In genomic region chr2:218074031-218074430, GRCh38 we compare ENCODE assay signal across 9 cellular contexts. TPM values are rescaled to one million over a fixed set of nuclear protein-coding genes. Genes with fewer than 3 reads are reported as not detected.
DNase-seq lines count a peak whose midpoint lies in the region; ATAC-seq, FAIRE-seq and TF ChIP-seq lines count a peak whose summit lies in the region.
"Had no signal": no experiment of that assay in that cellular context is flagged by ENCODE, and none has a peak within 500 bp of the region (broad histone marks: within the 10 kb centered on the region; RNA-seq: fewer than 3 reads in every experiment).

No MANE protein-coding gene starts in this region.

- no peak overlapping the region for H2BK120ac ChIP-seq in H1 (replicated peaks; ENCODE audit: low read depth, low read length)

- H3K9me3 ChIP-seq in A549 (no peaks in the 10 kb centered on the region), H1 (ENCODE audit: insufficient read depth in 2 of 2, low read depth in 1 of 2, low read length in 1 of 2) (no peaks in the 10 kb centered on the region)

- no peak overlapping the region for H3K14ac ChIP-seq in H1 (ENCODE audit: insufficient read length)

- no peak overlapping the region for H2BK5ac ChIP-seq in H1 (ENCODE audit: low read depth, low read length)

- H3K18ac ChIP-seq in H1 (ENCODE audit: extremely low read depth, low read length) = no peak overlapping the region

- H4K5ac ChIP-seq in H1 (ENCODE audit: insufficient read length, low read depth, low read length) = no peak overlapping the region

- H3K9ac ChIP-seq in H1 (replicated peaks in 1 of 4; ENCODE audit: extremely low read depth in 1 of 4, low read depth in 3 of 4, low read length in 3 of 4) = no peak overlapping the region

- no peaks in the 10 kb centered on the region for H3K23me2 ChIP-seq in H1 (ENCODE audit: low read depth, low read length)

- H3K4ac ChIP-seq in H1 (replicated peaks; ENCODE audit: insufficient read length, low read depth, low read length) = no peak overlapping the region

- no peaks in the 10 kb centered on the region; a peak in 1 of 7 replicates for H3K27me3 ChIP-seq in H1 (replicated peaks in 1 of 4; ENCODE audit: control insufficient read depth in 3 of 4, extremely low read depth in 1 of 4, insufficient read depth in 3 of 4, low read length in 3 of 4)

- H2BK12ac ChIP-seq in H1 (ENCODE audit: low read depth, low read length) = no peak overlapping the region

- intact Hi-C loops in posterior vena cava (cut with DNase I) = no loop called here

- no peak overlapping the region for H3K23ac ChIP-seq in H1 (ENCODE audit: insufficient read length)

- CTCF ChIA-PET in A549 (lab: Yijun Ruan, JAX) (interaction anchor here (0.6 to 16.7 kb wide), 10 partner anchors 9 to 291 kb away, joined by 3 to 177 read pairs (median 3); no protein-coding TSS in a partner anchor), H1 (lab: Charles Lee; ENCODE audit: partially characterized antibody) (interaction anchor here (0.6 to 4.6 kb wide), 29 partner anchors 7 to 295 kb away, joined by 3 to 19 read pairs (median 4); no protein-coding TSS in a partner anchor)

- no peak overlapping the region for H3K4me2 ChIP-seq in A549
- H3K4me2 ChIP-seq in H1 (ENCODE audit: insufficient read depth in 1 of 2, low read depth in 2 of 2, low read length in 2 of 2) = no peak overlapping the region

- TF ChIP-seq POLR2A in A549 (IDR thresholded peaks at IDR 0.05; ENCODE audit: low read length) (no peak), H1 (IDR thresholded peaks at IDR 0.05; ENCODE audit: control extremely low read depth in 1 of 2, low read depth in 2 of 2, low read length in 2 of 2) (no peak)

- no peaks in the 10 kb centered on the region for H3K36me3 ChIP-seq in H1 (ENCODE audit: control insufficient read depth in 2 of 4, insufficient read depth in 4 of 4, low read length in 3 of 4)

- TF ChIP-seq CTCF in A549 (IDR thresholded peaks at IDR 0.05) (peak; percentile 42), GM12875 (IDR thresholded peaks at IDR 0.05; ENCODE audit: borderline replicate concordance, insufficient read depth, low read depth, low read length) (peak; percentile 88), H1 (IDR thresholded peaks at IDR 0.05; ENCODE audit: control extremely low read depth in 1 of 3, insufficient read depth in 1 of 3, low read depth in 1 of 3, low read length in 3 of 3) (peak; percentile 67 to 79 (median 73))

- POLR2A ChIA-PET in A549 (lab: Yijun Ruan, JAX) = no interaction called here
- POLR2A ChIA-PET in H1 (lab: Charles Lee; ENCODE audit: partially characterized antibody) = no interaction called here

- no peak overlapping the region for H2AK5ac ChIP-seq in H1 (ENCODE audit: low read depth, low read length)

- TF ChIP-seq RAD21 in A549 (conservative IDR thresholded peaks at IDR 0.05 in 1 of 2, IDR thresholded peaks at IDR 0.05 in 1 of 2) (no peak), H1 (IDR thresholded peaks at IDR 0.05 in 1 of 2, conservative IDR thresholded peaks at IDR 0.05 in 1 of 2; ENCODE audit: low read depth in 2 of 2, low read length in 2 of 2) (peak; percentile 46 to 62)

- no peaks in the 10 kb centered on the region for H3K79me2 ChIP-seq in H1 (ENCODE audit: control insufficient read depth in 1 of 2, insufficient read depth in 2 of 2, low read length in 2 of 2)

- no peak for TF ChIP-seq EP300 in A549 (IDR thresholded peaks at IDR 0.05)
- no peak for TF ChIP-seq EP300 in H1 (IDR thresholded peaks at IDR 0.05; ENCODE audit: borderline replicate concordance in 1 of 2, low read depth in 2 of 2, low read length in 2 of 2)

- DNase-seq in A549 (ENCODE audit: low read depth in 1 of 2, low spot score in 1 of 2) = peak; percentile 26 to 32
- peak; percentile 34 for DNase-seq in NOMO-1 treated with dmso at 0.1 percent for 144 hours (lab: John Stamatoyannopoulos, UW; ENCODE audit: unreplicated experiment)
- DNase-seq in H1 (ENCODE audit: low read depth in 1 of 2, low spot score in 2 of 2) = peak; percentile 27 to 86
- peak; percentile 77 for DNase-seq in posterior vena cava (ENCODE audit: low spot score)
- DNase-seq in foreskin melanocyte = no peak
- no peak for DNase-seq in NCI-H187 (lab: John Stamatoyannopoulos, UW)
- DNase-seq in kidney glomerular epithelial cell (lab: John Stamatoyannopoulos, UW) = no peak

- H3K4me3 ChIP-seq in A549 (no peak overlapping the region), GM12875 (ENCODE audit: low read depth, low read length) (no peak overlapping the region), H1 (ENCODE audit: extremely low read depth in 1 of 4, insufficient read depth in 2 of 4, low read depth in 3 of 4, low read length in 4 of 4) (no peak overlapping the region)

- FAIRE-seq in A549 (lab: Jason Lieb, UNC) (no peak), H1 (lab: Jason Lieb, UNC) (no peak)

- H3K56ac ChIP-seq in H1 (replicated peaks; ENCODE audit: insufficient read length, low read depth, low read length) = no peak overlapping the region

- H4K91ac ChIP-seq in H1 (replicated peaks; ENCODE audit: insufficient read length, low read length) = no peak overlapping the region

- H3K27ac ChIP-seq in A549 (no peak overlapping the region), H1 (ENCODE audit: low read depth, low read length) (no peak overlapping the region)

- H3K4me1 ChIP-seq in A549 = no peaks in the 10 kb centered on the region
- H3K4me1 ChIP-seq in H1 (replicated peaks in 1 of 4; ENCODE audit: control insufficient read depth in 3 of 4, insufficient read depth in 4 of 4, low read length in 3 of 4) = peaks cover 0 to 7% (median under 1%) of the 10 kb centered on the region in 4 experiments; a peak in 3 of 7 replicates

- no peak overlapping the region for H2BK20ac ChIP-seq in H1 (ENCODE audit: low read length)

- H2AFZ ChIP-seq in H1 (ENCODE audit: low read length) = 0 out of 2 replicates have a peak overlapping the region, but pooled peaks have one; percentile 78

- no peaks in the 10 kb centered on the region for H3K79me1 ChIP-seq in H1 (ENCODE audit: low read depth, low read length)

- 26% methylated on average over 7 of the region's 7 CpGs for WGBS in A549 (ENCODE audit: missing lambda C conversion rate)
- WGBS in H1 (ENCODE audit: extremely low coverage in 1 of 2, insufficient coverage in 1 of 2, insufficient read length in 1 of 2, insufficient replicate concordance in 2 of 2, low coverage in 1 of 2, low lambda C conversion rate in 2 of 2, missing lambda C conversion rate in 1 of 2), 2 experiments = 57% methylated on average over 7 of the region's 7 CpGs; no CpG with 5 or more reads in 1 of the 2 experiments

- no peak overlapping the region for H4K8ac ChIP-seq in H1 (ENCODE audit: extremely low read depth, insufficient read depth, low read length)

- H4K20me1 ChIP-seq in H1 (replicated peaks in 1 of 2; ENCODE audit: control insufficient read depth in 1 of 2, insufficient read depth in 2 of 2, low read length in 2 of 2) = no peaks in the 10 kb centered on the region

- ATAC-seq in A549 = peak in 1 of 2 experiments; percentile 84; a peak in 3 of 6 replicates

- no peak overlapping the region for H2BK15ac ChIP-seq in H1 (ENCODE audit: low read length)

TF ChIP-seq in A549, 52 proteins besides CTCF, POLR2A, EP300 and RAD21 (continues in another document):
- no peak for TF ChIP-seq MAFK (IDR thresholded peaks at IDR 0.05; ENCODE audit: partially characterized antibody)
- no peak for TF ChIP-seq TFCP2L1 (CRISPR knock-in tag; IDR thresholded peaks at IDR 0.05)
- no peak for TF ChIP-seq NPAS2 (CRISPR knock-in tag; IDR thresholded peaks at IDR 0.05; ENCODE audit: borderline replicate concordance)
- no peak for TF ChIP-seq GATA3 (IDR thresholded peaks at IDR 0.05; ENCODE audit: borderline replicate concordance)
- no peak for TF ChIP-seq EHMT2 (IDR thresholded peaks at IDR 0.05; ENCODE audit: low read depth)

TF ChIP-seq in H1, 55 proteins besides CTCF, POLR2A, EP300 and RAD21 (continues in another document):
- TF ChIP-seq TCF12 (IDR thresholded peaks at IDR 0.05; ENCODE audit: low read depth, low read length) (no peak), SIN3A (conservative IDR thresholded peaks at IDR 0.05 in 1 of 2, IDR thresholded peaks at IDR 0.05 in 1 of 2; ENCODE audit: low read depth in 1 of 2, low read length in 2 of 2) (no peak), CHD2 (IDR thresholded peaks at IDR 0.05; ENCODE audit: low read length) (no peak), CBX5 (IDR thresholded peaks at IDR 0.05; ENCODE audit: low read depth, low read length) (no peak), SAP30 (IDR thresholded peaks at IDR 0.05; ENCODE audit: insufficient read depth, insufficient replicate concordance, low read length) (no peak), JUND (IDR thresholded peaks at IDR 0.05; ENCODE audit: low read length) (no peak)

RNA-seq across cellular contexts. Expression of gene RUFY4, which starts 5.0 kb away (rescaled TPM):
- polyA plus RNA-seq in A549 (2011; rRNA removed) (0.04 TPM in 1 of 2 replicates, not detected in the other), A549 (2017; fragmentation: RNase III; extraction: RNeasy Plus Mini Kit Qiagen cat#74134 plus additional on column Dnase treatment) (not detected in 3 replicates), H1 (2011; rRNA removed) (0.38 and 0.66 TPM in 2 replicates)
- polyA plus RNA-seq in A549 (2012; cell fraction: cytosol; rRNA removed) = not detected in 2 replicates
- polyA plus RNA-seq in A549 (2012; cell fraction: nucleus; rRNA removed) = 0.05 TPM in 1 of 2 replicates, not detected in the other
- polyA minus RNA-seq in A549 (2011; rRNA and poly(A)+ RNA removed) = not detected in 2 replicates
- total RNA-seq in H1 (2021; fragmentation: NEBNext Ultra II Directional; extraction: Animal tissue kit (Norgen Biotek cat#: 25700)) = 0.32 TPM in 1 of 2 replicates, not detected in the other
- polyA plus RNA-seq in H1 (2011; cell fraction: cytosol; rRNA removed) = 1.0 TPM
- 3.6 TPM for polyA plus RNA-seq in H1 (2011; cell fraction: nucleus; rRNA removed)
- polyA plus RNA-seq in H1 (2012, experiment 1 of 2) = 0.32 to 1.1 TPM (median 0.71 TPM) in 4 replicates
- polyA plus RNA-seq in H1 (2012, experiment 2 of 2) = not detected
- polyA plus RNA-seq in H1 (2013, experiment 1 of 2) = 0.30 TPM
- polyA plus RNA-seq in H1 (2013, experiment 2 of 2) = 0.11 TPM
- polyA minus RNA-seq in H1 (2011; rRNA and poly(A)+ RNA removed) = 0.51 and 1.2 TPM in 2 replicates
- polyA minus RNA-seq in H1 (2011; cell fraction: cytosol; rRNA and poly(A)+ RNA removed) = not detected
- polyA minus RNA-seq in H1 (2011; cell fraction: nucleus; rRNA and poly(A)+ RNA removed) = 1.5 TPM
- under 1 TPM in 1 of 2 donors, not detected in 1; 0.14 TPM for total RNA-seq in posterior vena cava
- total RNA-seq: dermis microvascular lymphatic vessel endothelial cell had no signal

RNA-seq across cellular contexts. Expression of gene CXCR2, which starts 51.8 kb away (rescaled TPM):
- polyA plus RNA-seq in A549 (2011; rRNA removed) = 0.08 TPM in 1 of 2 replicates, not detected in the other
- not detected in 2 replicates for polyA plus RNA-seq in A549 (2012; cell fraction: cytosol; rRNA removed)
- polyA plus RNA-seq in A549 (2012; cell fraction: nucleus; rRNA removed) = not detected in 2 replicates
- not detected in 3 replicates for polyA plus RNA-seq in A549 (2017; fragmentation: RNase III; extraction: RNeasy Plus Mini Kit Qiagen cat#74134 plus additional on column Dnase treatment)
- polyA minus RNA-seq in A549 (2011; rRNA and poly(A)+ RNA removed) = not detected in 2 replicates
- 0.63 and 1.6 TPM in 2 replicates for total RNA-seq in H1 (2021; fragmentation: NEBNext Ultra II Directional; extraction: Animal tissue kit (Norgen Biotek cat#: 25700))
- 1.4 and 2.2 TPM in 2 replicates for polyA plus RNA-seq in H1 (2011; rRNA removed)
- 1.5 TPM for polyA plus RNA-seq in H1 (2011; cell fraction: cytosol; rRNA removed)
- polyA plus RNA-seq in H1 (2011; cell fraction: nucleus; rRNA removed) = 1.3 TPM
- 1.3 to 2.2 TPM (median 1.5 TPM) in 4 replicates for polyA plus RNA-seq in H1 (2012, experiment 1 of 2)
- 0.60 TPM for polyA plus RNA-seq in H1 (2012, experiment 2 of 2)
- 1.2 TPM for polyA plus RNA-seq in H1 (2013, experiment 1 of 2)
- 1.6 TPM for polyA plus RNA-seq in H1 (2013, experiment 2 of 2)
- polyA minus RNA-seq in H1 (2011; rRNA and poly(A)+ RNA removed) = 1.3 and 2.5 TPM in 2 replicates
- polyA minus RNA-seq in H1 (2011; cell fraction: cytosol; rRNA and poly(A)+ RNA removed) = 1.8 TPM
- 1.2 TPM for polyA minus RNA-seq in H1 (2011; cell fraction: nucleus; rRNA and poly(A)+ RNA removed)
- 1 to 10 TPM; 2.0 to 2.5 TPM for total RNA-seq in posterior vena cava
- total RNA-seq: dermis microvascular lymphatic vessel endothelial cell had no signal

Comparison
In these comparisons a context has a peak if more than half of its experiments do, and no peak if none do; other contexts are left out.
1. DNase-seq: peak in A549 (2 of 2), NOMO-1 treated with dmso at 0.1 percent for 144 hours (single experiment), H1 (2 of 2) and posterior vena cava (single experiment); none in foreskin melanocyte (single experiment), NCI-H187 (0 of 2) and kidney glomerular epithelial cell (single experiment).
2. Of the 18 proteins assayed by ChIP-seq in both H1 and A549: peak only in H1: RAD21; only in A549: none; in both: CTCF; in neither: 16.
3. Peak in every context shown above with its lines, with median percentiles within 50 percentile points of each other: CTCF ChIP-seq.